In genomic region chr7:135217645-135218509, GRCh38 we compare ENCODE assay signal across 31 cellular contexts. TPM values are rescaled to one million over a fixed set of nuclear protein-coding genes. Genes with fewer than 3 reads are reported as not detected.
DNase-seq lines count a peak whose midpoint lies in the region; ATAC-seq and TF ChIP-seq lines count a peak whose summit lies in the region.
"Had no signal": no experiment of that assay in that cellular context is flagged by ENCODE, and none has a peak within 500 bp of the region (broad histone marks: within the 10 kb centered on the region; RNA-seq: fewer than 3 reads in every experiment).

No MANE protein-coding gene starts in this region.

- TF ChIP-seq CTCF in Calu3 (IDR thresholded peaks at IDR 0.05; ENCODE audit: unreplicated experiment) (no peak), WTC11 (IDR thresholded peaks at IDR 0.05) (no peak), progenitor cell of endocrine pancreas (IDR thresholded peaks at IDR 0.05; ENCODE audit: unreplicated experiment) (no peak), foreskin fibroblast (IDR thresholded peaks at IDR 0.05; ENCODE audit: low read depth, low read length) (no peak), dorsolateral prefrontal cortex (IDR thresholded peaks at IDR 0.05 in 54 of 56, conservative IDR thresholded peaks at IDR 0.05 in 2 of 56; ENCODE audit: low read depth in 1 of 56, partially characterized antibody in 56 of 56) (no peak)

- POLR2A ChIA-PET in WTC11 (lab: Charles Lee) = no interaction called here

- no peak overlapping the region for H3K27ac ChIP-seq in dorsolateral prefrontal cortex
- H3K27ac ChIP-seq: epithelial cell of prostate, stomach, tibial nerve, WERI-Rb-1 had no signal

- H3K9me3 Mint-ChIP-seq in Calu3 (ENCODE audit: low read depth, unreplicated experiment) = no peaks in the 10 kb centered on the region
- H3K9me3 Mint-ChIP-seq in WTC11 = peaks cover 14% of the 10 kb centered on the region
- H3K9me3 Mint-ChIP-seq in progenitor cell of endocrine pancreas (ENCODE audit: low read depth) = peaks cover 11% of the 10 kb centered on the region
- H3K9me3 Mint-ChIP-seq: natural killer cell had no signal

- H3K4me1 Mint-ChIP-seq in Calu3 (ENCODE audit: low read depth, unreplicated experiment) (peaks cover 33% of the 10 kb centered on the region), WTC11 (peaks cover 34% of the 10 kb centered on the region), progenitor cell of endocrine pancreas (ENCODE audit: low read depth) (peaks cover 15% of the 10 kb centered on the region)
- H3K4me1 Mint-ChIP-seq: activated CD8-positive, alpha-beta memory T cell treated with anti-CD3 and anti-CD28 coated beads, Interleukin-2, amount 10 ng/mL, durations not matched to agents 7 days and 5 days; brain; natural killer cell had no signal

- DNase-seq in Calu3 = no peak
- no peak for DNase-seq in WTC11 (ENCODE audit: low spot score)
- DNase-seq in left colon = no peak
- DNase-seq in progenitor cell of endocrine pancreas (ENCODE audit: low spot score, unreplicated experiment) = no peak
- no peak for DNase-seq in DMS153 treated with DMSO at 0.1 percent for 48 hours (lab: John Stamatoyannopoulos, UW; ENCODE audit: unreplicated experiment)
- no peak for DNase-seq in foreskin fibroblast
- no peak for DNase-seq in dorsolateral prefrontal cortex
- DNase-seq: activated CD4-positive, alpha-beta T cell treated with anti-CD3 and anti-CD28 coated beads, Interleukin-2, amount 50 U/mL, for 1 hour; activated CD8-positive, alpha-beta memory T cell treated with anti-CD3 and anti-CD28 coated beads, Interleukin-2, amount 10 ng/mL, durations not matched to agents 7 days and 5 days; activated naive CD4-positive, alpha-beta T cell; C1 segment of cervical spinal cord; cerebellar nuclear complex; COR-L47; head of caudate nucleus; Karpas-422; left ventricle myocardium superior; MV-4-11; natural killer cell; NCI-H524; PC-3; Right ventricle myocardium superior; stimulated activated CD4-positive, alpha-beta T cell treated with anti-CD3 and anti-CD28 coated beads, Interleukin-2, amount 100 ng/mL, for 24 hours; stomach; WERI-Rb-1 had no signal

- H3K4me3 Mint-ChIP-seq in Calu3 (ENCODE audit: low read depth, unreplicated experiment) (peak overlapping the region; percentile 18), WTC11 (no peak overlapping the region), progenitor cell of endocrine pancreas (ENCODE audit: low read depth) (no peak overlapping the region)
- H3K4me3 Mint-ChIP-seq: activated CD8-positive, alpha-beta memory T cell treated with anti-CD3 and anti-CD28 coated beads, Interleukin-2, amount 10 ng/mL, durations not matched to agents 7 days and 5 days; brain; natural killer cell had no signal

- no TSS peak for BruUV-seq in Calu3 (replicated peaks; lab: Mats Ljungman, UMichigan)

- H3K27me3 ChIP-seq in dorsolateral prefrontal cortex = no peaks in the 10 kb centered on the region
- H3K27me3 ChIP-seq: stomach, tibial nerve had no signal

- CTCF ChIA-PET in Calu3 (lab: Charles Lee) = no interaction called here
- CTCF ChIA-PET in WTC11 (lab: Charles Lee) = interaction anchor here (1.2 kb wide), 1 partner anchor 14 kb away, joined by 3 read pairs; no protein-coding TSS in a partner anchor

- H3K36me3 Mint-ChIP-seq in Calu3 (ENCODE audit: insufficient read depth, unreplicated experiment) (peaks cover 6% of the 10 kb centered on the region), WTC11 (peaks cover 9% of the 10 kb centered on the region), progenitor cell of endocrine pancreas (ENCODE audit: insufficient read depth) (peaks cover 2% of the 10 kb centered on the region)
- H3K36me3 Mint-ChIP-seq: activated CD8-positive, alpha-beta memory T cell treated with anti-CD3 and anti-CD28 coated beads, Interleukin-2, amount 10 ng/mL, durations not matched to agents 7 days and 5 days; brain; natural killer cell had no signal

- H3K27ac Mint-ChIP-seq in Calu3 (ENCODE audit: unreplicated experiment) (peak overlapping the region; percentile 62), WTC11 (no peak overlapping the region), progenitor cell of endocrine pancreas (peak overlapping the region; percentile 9)
- H3K27ac Mint-ChIP-seq: activated CD8-positive, alpha-beta memory T cell treated with anti-CD3 and anti-CD28 coated beads, Interleukin-2, amount 10 ng/mL, durations not matched to agents 7 days and 5 days; brain; natural killer cell had no signal

- H3K4me3 ChIP-seq in foreskin fibroblast (ENCODE audit: low read depth in 1 of 2, low read length in 2 of 2) = no peak overlapping the region
- H3K4me3 ChIP-seq in dorsolateral prefrontal cortex = no peak overlapping the region
- H3K4me3 ChIP-seq: stomach, tibial nerve had no signal

- ATAC-seq in WTC11 = no peak
- ATAC-seq in left colon = peak; percentile 98
- ATAC-seq in GM21786 (IDR thresholded peaks at IDR 0.05; ENCODE audit: unreplicated experiment) = no peak
- ATAC-seq: activated CD8-positive, alpha-beta memory T cell treated with anti-CD3 and anti-CD28 coated beads, Interleukin-2, amount 10 ng/mL, durations not matched to agents 7 days and 5 days; HCT116; left ventricle myocardium superior; natural killer cell; PC-3 had no signal

- no peaks in the 10 kb centered on the region for H3K27me3 Mint-ChIP-seq in Calu3 (ENCODE audit: unreplicated experiment)
- H3K27me3 Mint-ChIP-seq in WTC11 (ENCODE audit: low read depth) = no peaks in the 10 kb centered on the region
- no peaks in the 10 kb centered on the region for H3K27me3 Mint-ChIP-seq in progenitor cell of endocrine pancreas

- intact Hi-C loops in Calu3 (cut with micrococcal nuclease; ENCODE audit: unreplicated experiment) (no loop called here), left colon (cut with DNase I, micrococcal nuclease) (no loop called here), dorsolateral prefrontal cortex (cut with DNase I) (no loop called here)

TF ChIP-seq in WTC11, 78 proteins besides CTCF, POLR2A, EP300 and RAD21:
- TF ChIP-seq GABPB1 (CRISPR knock-in tag; IDR thresholded peaks at IDR 0.05) (peak; percentile 89), ELF4 (CRISPR knock-in tag; IDR thresholded peaks at IDR 0.05; ENCODE audit: low read depth) (no peak), NFE2L1 (CRISPR knock-in tag; IDR thresholded peaks at IDR 0.05) (no peak), TP53 (CRISPR knock-in tag; IDR thresholded peaks at IDR 0.05) (no peak), ZNF138 (CRISPR knock-in tag; conservative IDR thresholded peaks at IDR 0.05) (no peak)
- TF ChIP-seq, protein P1, sequence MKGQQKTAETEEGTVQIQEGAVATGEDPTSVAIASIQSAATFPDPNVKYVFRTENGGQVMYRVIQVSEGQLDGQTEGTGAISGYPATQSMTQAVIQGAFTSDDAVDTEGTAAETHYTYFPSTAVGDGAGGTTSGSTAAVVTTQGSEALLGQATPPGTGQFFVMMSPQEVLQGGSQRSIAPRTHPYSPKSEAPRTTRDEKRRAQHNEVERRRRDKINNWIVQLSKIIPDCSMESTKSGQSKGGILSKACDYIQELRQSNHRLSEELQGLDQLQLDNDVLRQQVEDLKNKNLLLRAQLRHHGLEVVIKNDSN (CRISPR knock-in tag; IDR thresholded peaks at IDR 0.05) = no peak
- TF ChIP-seq, protein P2, sequence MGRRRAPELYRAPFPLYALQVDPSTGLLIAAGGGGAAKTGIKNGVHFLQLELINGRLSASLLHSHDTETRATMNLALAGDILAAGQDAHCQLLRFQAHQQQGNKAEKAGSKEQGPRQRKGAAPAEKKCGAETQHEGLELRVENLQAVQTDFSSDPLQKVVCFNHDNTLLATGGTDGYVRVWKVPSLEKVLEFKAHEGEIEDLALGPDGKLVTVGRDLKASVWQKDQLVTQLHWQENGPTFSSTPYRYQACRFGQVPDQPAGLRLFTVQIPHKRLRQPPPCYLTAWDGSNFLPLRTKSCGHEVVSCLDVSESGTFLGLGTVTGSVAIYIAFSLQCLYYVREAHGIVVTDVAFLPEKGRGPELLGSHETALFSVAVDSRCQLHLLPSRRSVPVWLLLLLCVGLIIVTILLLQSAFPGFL (CRISPR knock-in tag; IDR thresholded peaks at IDR 0.05; ENCODE audit: borderline replicate concordance) = no peak

RNA-seq across cellular contexts. Expression of gene WDR91, which starts 6.6 kb away (rescaled TPM):
- total RNA-seq in Calu3 (2022) (21.2 and 24.3 TPM in 2 replicates), WTC11 (2021) (8.8 to 12.0 TPM (median 10.2 TPM) in 3 replicates), left colon (1 to 10 TPM; 6.3 to 8.8 TPM), progenitor cell of endocrine pancreas (15.7 and 23.1 TPM in 2 replicates), dorsolateral prefrontal cortex (10 to 100 TPM; 24.7 to 53.9 (median 37.4) TPM)

RNA-seq across cellular contexts. Expression of gene STRA8, which starts 15.8 kb away (rescaled TPM):
- total RNA-seq in Calu3 (2022) (not detected in 2 replicates), WTC11 (2021) (not detected in 3 replicates), left colon (not detected), progenitor cell of endocrine pancreas (not detected in 2 replicates), dorsolateral prefrontal cortex (under 1 TPM in 9 of 120 experiments, not detected in 111; 0.45 to 0.95 (median 0.67) TPM)
- total RNA-seq: activated CD8-positive, alpha-beta memory T cell treated with anti-CD3 and anti-CD28 coated beads, Interleukin-2, amount 10 ng/mL, durations not matched to agents 7 days and 5 days; Daoy; left ventricle myocardium superior; natural killer cell; omental fat pad; PC-3; Right ventricle myocardium superior; stomach; tibial nerve had no signal

RNA-seq across cellular contexts. Expression of gene CYREN, which starts 47.4 kb away (rescaled TPM):
- 84.8 and 89.0 TPM in 2 replicates for total RNA-seq in Calu3 (2022)
- 37.9 to 43.0 TPM (median 41.4 TPM) in 3 replicates for total RNA-seq in WTC11 (2021)
- 10 to 100 TPM; 32.8 to 44.6 TPM for total RNA-seq in left colon
- total RNA-seq in progenitor cell of endocrine pancreas = 73.8 and 76.1 TPM in 2 replicates
- total RNA-seq in dorsolateral prefrontal cortex = 10 to 100 TPM; 18.8 to 45.2 (median 26.9) TPM
